In the genomic region with DNA sequence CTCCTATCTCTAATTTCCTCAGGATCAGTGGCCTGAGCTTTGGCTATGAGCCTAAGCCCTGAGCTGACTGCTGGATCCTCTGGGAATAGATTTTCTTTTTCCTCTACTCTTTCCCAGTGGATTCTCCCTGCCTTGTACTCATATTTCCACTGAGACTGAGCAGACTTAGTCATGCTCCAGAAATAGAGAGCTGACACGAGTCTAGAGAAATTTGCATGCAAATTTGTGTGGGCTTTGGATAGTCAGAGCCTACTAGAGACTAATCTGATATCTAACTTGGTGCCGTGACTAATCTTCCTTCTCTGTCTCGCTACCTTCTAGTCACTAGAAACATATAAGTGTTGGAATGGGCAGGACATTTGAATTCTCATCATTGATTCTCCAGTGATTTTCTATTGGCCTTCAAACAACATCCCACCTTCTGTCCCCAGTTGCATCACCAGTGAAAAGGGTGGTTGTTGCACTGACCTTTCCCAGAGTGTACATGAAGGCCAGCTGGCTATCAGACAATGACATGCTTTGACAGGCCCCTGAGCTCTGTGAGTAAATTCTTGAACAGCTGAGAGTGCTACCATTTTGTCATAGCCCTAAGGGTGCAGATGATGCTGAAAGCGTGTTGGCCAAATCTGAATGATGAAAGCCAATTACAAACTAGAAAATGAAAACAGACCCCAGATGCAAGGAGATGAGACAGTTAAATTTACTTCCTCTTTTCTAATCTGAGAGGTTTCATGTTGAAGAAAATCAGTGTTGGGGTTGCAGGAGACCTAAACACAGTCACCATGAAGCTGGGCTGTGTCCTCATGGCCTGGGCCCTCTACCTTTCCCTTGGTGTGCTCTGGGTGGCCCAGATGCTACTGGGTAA, we compare ENCODE assay signal across 7 cellular contexts. TPM values are rescaled to one million over a fixed set of nuclear protein-coding genes. Genes with fewer than 3 reads are reported as not detected.
DNase-seq lines count a peak whose midpoint lies in the region; ATAC-seq, FAIRE-seq and TF ChIP-seq lines count a peak whose summit lies in the region.

A gene with protein sequence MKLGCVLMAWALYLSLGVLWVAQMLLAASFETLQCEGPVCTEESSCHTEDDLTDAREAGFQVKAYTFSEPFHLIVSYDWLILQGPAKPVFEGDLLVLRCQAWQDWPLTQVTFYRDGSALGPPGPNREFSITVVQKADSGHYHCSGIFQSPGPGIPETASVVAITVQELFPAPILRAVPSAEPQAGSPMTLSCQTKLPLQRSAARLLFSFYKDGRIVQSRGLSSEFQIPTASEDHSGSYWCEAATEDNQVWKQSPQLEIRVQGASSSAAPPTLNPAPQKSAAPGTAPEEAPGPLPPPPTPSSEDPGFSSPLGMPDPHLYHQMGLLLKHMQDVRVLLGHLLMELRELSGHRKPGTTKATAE (plus strand): TSS at position 747 of the 865 bp plus-strand sequence. CDS start 36 bp downstream, at position 783.

- no peak for TF ChIP-seq CTCF in fibroblast of lung (conservative IDR thresholded peaks at IDR 0.05 in 1 of 2, IDR thresholded peaks at IDR 0.05 in 1 of 2; ENCODE audit: low read depth in 1 of 2, low read length in 2 of 2)

- FAIRE-seq in urothelium cell line (lab: Jason Lieb, UNC), result no peak

- peak; percentile 64 for TF ChIP-seq POLR2A in GM18526 (IDR thresholded peaks at IDR 0.05; ENCODE audit: extremely low read depth, insufficient read length)

- no peak within 1 kb of the TSS for H3K4me3 ChIP-seq in fibroblast of lung (replicated peaks in 1 of 4; ENCODE audit: control extremely low read depth in 1 of 4, insufficient read depth in 1 of 4, low read depth in 3 of 4, low read length in 4 of 4)

- H3K9me3 ChIP-seq in fibroblast of lung (ENCODE audit: control insufficient read depth, insufficient read depth, low read depth, low read length), result no peaks in the 10 kb centered on the region

- H3K27ac ChIP-seq in fibroblast of lung (ENCODE audit: insufficient read depth, low read length), result peak within 1 kb of the TSS; percentile 81

- H2AFZ ChIP-seq in fibroblast of lung (ENCODE audit: low read length), result peak within 1 kb of the TSS; percentile 68

- peak; percentile 55 for ATAC-seq in HG02571 (IDR thresholded peaks at IDR 0.05; ENCODE audit: unreplicated experiment)

- peak; percentile 68 to 84 for DNase-seq in NCI-H526 (lab: John Stamatoyannopoulos, UW)
- DNase-seq in fibroblast of lung (ENCODE audit: low read depth in 2 of 2), result peak; percentile 74 to 97
- DNase-seq in urothelium cell line (ENCODE audit: low spot score), result peak; percentile 41
- no peak for DNase-seq in central memory CD4-positive, alpha-beta T cell
- DNase-seq in NCI-H187 (lab: John Stamatoyannopoulos, UW), result no peak

- H4K20me1 ChIP-seq in fibroblast of lung (ENCODE audit: control insufficient read depth, extremely low read depth, insufficient read depth, low read length), result no peaks in the 10 kb centered on the region

- peak within 1 kb of the TSS; percentile 21 for H3K4me2 ChIP-seq in fibroblast of lung (ENCODE audit: extremely low read depth, insufficient read depth, low read length)

- H3K9ac ChIP-seq in fibroblast of lung (ENCODE audit: insufficient read depth, low read length), result no peak within 1 kb of the TSS

- H3K79me2 ChIP-seq in fibroblast of lung (ENCODE audit: control insufficient read depth, insufficient read depth, low read length), result no peaks in the 10 kb centered on the region

- H3K4me1 ChIP-seq in fibroblast of lung (ENCODE audit: control insufficient read depth, extremely low read depth, insufficient read depth, low read length), result peaks cover 7% of the 10 kb centered on the region

- no peaks in the 10 kb centered on the region for H3K36me3 ChIP-seq in fibroblast of lung (ENCODE audit: control insufficient read depth, insufficient read depth, low read length)

- no peaks in the 10 kb centered on the region for H3K27me3 ChIP-seq in fibroblast of lung (ENCODE audit: control insufficient read depth, insufficient read depth, low read length)

RNA-seq across cellular contexts. Expression of the gene that starts here (rescaled TPM):
- under 0.01 and 0.17 TPM in 2 replicates for total RNA-seq in fibroblast of lung
- 0.56 and 0.68 TPM in 2 replicates for polyA plus RNA-seq in fibroblast of lung
- polyA plus RNA-seq in fibroblast of lung (2012), result 0.41 and 0.50 TPM in 2 replicates
- 0.37 TPM in 1 of 2 replicates, not detected in the other for polyA minus RNA-seq in fibroblast of lung (ENCODE audit: low replicate concordance)

Comparison
In these comparisons a context has a peak if more than half of its experiments do, and no peak if none do; other contexts are left out.
1. Peak in DNase-seq, H3K27ac ChIP-seq and H3K4me2 ChIP-seq in fibroblast of lung; RNA of the gene not detected or under 1 TPM.
2. DNase-seq: peak in NCI-H526 (2 of 2) and urothelium cell line (single experiment); none in central memory CD4-positive, alpha-beta T cell (single experiment) and NCI-H187 (0 of 2).